In the genomic region with DNA sequence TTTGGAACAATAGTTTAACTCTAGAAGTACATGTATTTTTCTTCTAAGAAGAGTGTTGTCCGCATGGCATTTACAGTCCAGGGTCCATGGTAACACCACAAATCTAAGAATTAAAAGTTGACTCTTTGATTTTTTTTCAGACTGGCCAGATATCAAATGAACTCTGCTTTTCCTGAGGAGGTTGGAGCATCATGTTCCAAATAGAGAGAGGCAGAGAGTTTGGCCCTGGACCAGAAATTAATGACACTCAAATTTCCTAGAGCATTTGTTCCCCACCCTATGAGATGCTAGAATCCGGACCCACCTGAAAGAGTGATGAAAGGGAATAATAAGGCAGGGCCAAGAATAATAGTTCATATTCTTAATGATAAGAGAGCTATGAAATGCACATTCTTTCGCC, we compare ENCODE assay signal across 16 cellular contexts.
"Had no signal": no experiment of that assay in that cellular context is flagged by ENCODE, and none has a peak within 500 bp of the region (broad histone marks: within the 10 kb centered on the region; RNA-seq: fewer than 3 reads in every experiment).

No MANE protein-coding gene starts in this region.

- H3K4me3 Mint-ChIP-seq: activated CD4-positive, alpha-beta T cell treated with anti-CD3 and anti-CD28 coated beads, Interleukin-2, amount 10 ng/mL, durations not matched to agents 7 days and 5 days; natural killer cell; stimulated activated naive CD8-positive, alpha-beta T cell treated with anti-CD3 and anti-CD28 coated beads, Interleukin-15, amount 100 ng/mL, for 72 hours; T-helper 1 cell treated with Interleukin-12 subunit alpha and Interleukin-12 subunit beta and Interleukin-4 antibody, amounts not matched to agents 30 μg/mL and 1 μg/mL, for 36 hours had no signal

- H3K27ac ChIP-seq: prostate gland, transverse colon had no signal

- H3K9me3 ChIP-seq: prostate gland, transverse colon had no signal

- H3K4me1 ChIP-seq: prostate gland, transverse colon had no signal

- H3K9me3 Mint-ChIP-seq: activated CD4-positive, alpha-beta T cell treated with anti-CD3 and anti-CD28 coated beads, Interleukin-2, amount 10 ng/mL, durations not matched to agents 7 days and 5 days; natural killer cell; stimulated activated naive CD8-positive, alpha-beta T cell treated with anti-CD3 and anti-CD28 coated beads, Interleukin-15, amount 100 ng/mL, for 72 hours; T-helper 1 cell treated with Interleukin-12 subunit alpha and Interleukin-12 subunit beta and Interleukin-4 antibody, amounts not matched to agents 30 μg/mL and 1 μg/mL, for 36 hours had no signal

- H3K27me3 ChIP-seq: transverse colon had no signal

- DNase-seq: activated CD4-positive, alpha-beta T cell treated with anti-CD3 and anti-CD28 coated beads, Interleukin-2, amount 10 ng/mL, durations not matched to agents 7 days and 5 days; activated CD4-positive, CD25-positive, alpha-beta regulatory T cell; activated CD8-positive, alpha-beta memory T cell treated with anti-CD3 and anti-CD28 coated beads for 24 hours; activated naive CD4-positive, alpha-beta T cell treated with Interleukin-2 at 50 U/mL for 16 hours; cerebellar nuclear complex; dermis blood vessel endothelial cell; erythroblast; hippocampal formation; natural killer cell; nucleus accumbens; stimulated activated CD4-positive, alpha-beta T cell treated with anti-CD3 and anti-CD28 coated beads, Interleukin-15, amount 100 ng/mL, for 24 hours; stimulated activated CD4-positive, alpha-beta T cell treated with anti-CD3 and anti-CD28 coated beads, Interleukin-4, amount 100 ng/mL, for 24 hours; stimulated activated naive CD8-positive, alpha-beta T cell treated with anti-CD3 and anti-CD28 coated beads, Interleukin-15, amount 100 ng/mL, for 72 hours; transverse colon had no signal

- H3K4me3 ChIP-seq: prostate gland, transverse colon had no signal

- ATAC-seq: natural killer cell; stimulated activated naive CD8-positive, alpha-beta T cell treated with anti-CD3 and anti-CD28 coated beads, Interleukin-15, amount 100 ng/mL, for 72 hours had no signal

- H3K27me3 Mint-ChIP-seq: activated CD4-positive, alpha-beta T cell treated with anti-CD3 and anti-CD28 coated beads, Interleukin-2, amount 10 ng/mL, durations not matched to agents 7 days and 5 days had no signal

- H3K27ac Mint-ChIP-seq: activated CD4-positive, alpha-beta T cell treated with anti-CD3 and anti-CD28 coated beads, Interleukin-2, amount 10 ng/mL, durations not matched to agents 7 days and 5 days; natural killer cell; T-helper 1 cell treated with Interleukin-12 subunit alpha and Interleukin-12 subunit beta and Interleukin-4 antibody, amounts not matched to agents 30 μg/mL and 1 μg/mL, for 36 hours had no signal

- H3K4me1 Mint-ChIP-seq: activated CD4-positive, alpha-beta T cell treated with anti-CD3 and anti-CD28 coated beads, Interleukin-2, amount 10 ng/mL, durations not matched to agents 7 days and 5 days; natural killer cell; stimulated activated naive CD8-positive, alpha-beta T cell treated with anti-CD3 and anti-CD28 coated beads, Interleukin-15, amount 100 ng/mL, for 72 hours had no signal
